ENCODE assay signal across 29 cellular contexts in genomic region chr12:23333938-23334337, GRCh38.
"Had no signal": no experiment of that assay in that cellular context is flagged by ENCODE, and none has a peak within 500 bp of the region (broad histone marks: within the 10 kb centered on the region; RNA-seq: fewer than 3 reads in every experiment).

No MANE protein-coding gene starts in this region.

- H3K9me3 ChIP-seq: ascending aorta had no signal

- DNase-seq: activated B cell treated with CpG ODN at 0.5 μM for 24 hours; activated CD4-positive, alpha-beta memory T cell treated with anti-CD3 and anti-CD28 coated beads, Interleukin-2, amount 10 ng/mL, durations not matched to agents 7 days and 5 days; activated CD4-positive, alpha-beta T cell treated with anti-CD3 and anti-CD28 coated beads for 4 hours; activated CD4-positive, alpha-beta T cell treated with anti-CD3 and anti-CD28 coated beads, Interleukin-2, amount 10 ng/mL, durations not matched to agents 24 days and 14 days; activated CD4-positive, alpha-beta T cell treated with anti-CD3 and anti-CD28 coated beads, Interleukin-2, amount 50 U/mL, for 1 hour; activated CD4-positive, alpha-beta T cell treated with anti-CD3 and anti-CD28 coated beads, Interleukin-2, amount 50 U/mL, for 48 hours; activated CD4-positive, CD25-positive, alpha-beta regulatory T cell treated with anti-CD3 and anti-CD28 coated beads, Interleukin-2, amount 50 U/mL, for 72 hours; activated CD8-positive, alpha-beta memory T cell treated with anti-CD3 and anti-CD28 coated beads for 24 hours; activated CD8-positive, alpha-beta memory T cell treated with anti-CD3 and anti-CD28 coated beads, Interleukin-2, amount 10 ng/mL, durations not matched to agents 7 days and 5 days; activated CD8-positive, alpha-beta memory T cell treated with anti-CD3 and anti-CD28 coated beads, Interleukin-2, amount 50 U/mL, for 48 hours; activated CD8-positive, alpha-beta T cell treated with anti-CD3 and anti-CD28 coated beads, Interleukin-2, amount 10 ng/mL, durations not matched to agents 7 days and 5 days; activated effector memory CD4-positive, alpha-beta T cell treated with Interleukin-2 at 50 U/mL for 16 hours; activated gamma-delta T cell; activated naive CD4-positive, alpha-beta T cell treated with anti-CD3 and anti-CD28 coated beads, Interleukin-2, amount 10 ng/mL, durations not matched to agents 7 days and 5 days; activated naive CD4-positive, alpha-beta T cell treated with Interleukin-2 at 50 U/mL for 16 hours; activated naive CD8-positive, alpha-beta T cell treated with anti-CD3 and anti-CD28 coated beads, Interleukin-2, amount 10 ng/mL, durations not matched to agents 7 days and 5 days; activated naive CD8-positive, alpha-beta T cell treated with anti-CD3 and anti-CD28 coated beads, Interleukin-2, amount 50 U/mL, for 24 hours; activated T-cell treated with anti-CD3 and anti-CD28 coated beads, Interleukin-2, amount 50 U/mL, for 24 hours; activated T-cell treated with anti-CD3 and anti-CD28 coated beads, Interleukin-2, amount 50 U/mL, for 48 hours; amygdala; anterior cingulate cortex; caudate nucleus; cerebellar nuclear complex; T-helper 17 cell had no signal

- ATAC-seq: activated CD8-positive, alpha-beta memory T cell treated with anti-CD3 and anti-CD28 coated beads, Interleukin-2, amount 10 ng/mL, durations not matched to agents 7 days and 5 days; activated CD8-positive, alpha-beta T cell treated with anti-CD3 and anti-CD28 coated beads, Interleukin-2, amount 10 ng/mL, durations not matched to agents 7 days and 5 days; activated naive CD8-positive, alpha-beta T cell treated with anti-CD3 and anti-CD28 coated beads, Interleukin-2, amount 50 U/mL, for 24 hours; T-helper 17 cell had no signal

- H3K27me3 ChIP-seq: ascending aorta, cardiac muscle cell had no signal

- FAIRE-seq: bronchial epithelial cell, TTC549 had no signal

- H3K4me3 ChIP-seq: ascending aorta, cardiac muscle cell had no signal

- H3K27ac ChIP-seq: ascending aorta, cardiac muscle cell, VCaP had no signal

- H3K36me3 ChIP-seq: ascending aorta, cardiac muscle cell had no signal
